Comparison of ENCODE assay signal across 1 cellular context in genomic region chr11:498297-499181, GRCh38.
TF ChIP-seq lines count a peak whose summit lies in the region.

No MANE protein-coding gene starts in this region.

TF ChIP-seq in K562, 482 proteins besides CTCF, POLR2A, EP300 and RAD21:
- peak; percentile 56 for TF ChIP-seq RBFOX2 (IDR thresholded peaks at IDR 0.05; ENCODE audit: low read depth, low read length)
- peak; percentile 65 for TF ChIP-seq POLR2G (IDR thresholded peaks at IDR 0.05; ENCODE audit: low read depth, low read length)
- no peak for TF ChIP-seq TRIM28 (IDR thresholded peaks at IDR 0.05)
- TF ChIP-seq POLR2AphosphoS5 (IDR thresholded peaks at IDR 0.05; ENCODE audit: control insufficient read depth, insufficient read depth, low read depth, low read length): 0 out of 2 replicates have a peak, but pooled peaks have one; percentile 8
- TF ChIP-seq SAP30 (IDR thresholded peaks at IDR 0.05; ENCODE audit: borderline replicate concordance, insufficient read depth, low read depth, low read length, poor library complexity, severe bottlenecking): no peak
